In genomic region chr17:63142836-63143235, GRCh38 we compare ENCODE assay signal across 33 cellular contexts.
"Had no signal": no experiment of that assay in that cellular context is flagged by ENCODE, and none has a peak within 500 bp of the region (broad histone marks: within the 10 kb centered on the region; RNA-seq: fewer than 3 reads in every experiment).

No MANE protein-coding gene starts in this region.

- H3K36me3 ChIP-seq: adrenal gland, breast epithelium, cardiac muscle cell, esophagus squamous epithelium, WERI-Rb-1 had no signal

- ATAC-seq: activated CD4-positive, alpha-beta T cell treated with anti-CD3 and anti-CD28 coated beads for 36 hours; activated CD8-positive, alpha-beta memory T cell treated with anti-CD3 and anti-CD28 coated beads, Interleukin-2, amount 10 ng/mL, durations not matched to agents 7 days and 5 days; activated CD8-positive, alpha-beta T cell treated with anti-CD3 and anti-CD28 coated beads, Interleukin-2, amount 10 ng/mL, durations not matched to agents 7 days and 5 days; activated naive CD8-positive, alpha-beta T cell treated with anti-CD3 and anti-CD28 coated beads, Interleukin-2, amount 50 U/mL, for 24 hours; body of pancreas; effector memory CD8-positive, alpha-beta T cell had no signal

- H3K4me3 ChIP-seq: adrenal gland, body of pancreas, breast epithelium, cardiac muscle cell, coronary artery, esophagus squamous epithelium had no signal

- DNase-seq: activated B cell treated with CpG ODN at 0.5 μM for 24 hours; activated CD4-positive, alpha-beta memory T cell treated with anti-CD3 and anti-CD28 coated beads for 36 hours; activated CD4-positive, alpha-beta T cell treated with anti-CD3 and anti-CD28 coated beads for 36 hours; activated CD4-positive, alpha-beta T cell treated with anti-CD3 and anti-CD28 coated beads, Interleukin-2, amount 10 ng/mL, durations not matched to agents 24 days and 14 days; activated CD4-positive, CD25-positive, alpha-beta regulatory T cell treated with anti-CD3 and anti-CD28 coated beads, Interleukin-2, amount 50 U/mL, for 72 hours; activated CD8-positive, alpha-beta memory T cell treated with anti-CD3 and anti-CD28 coated beads, Interleukin-2, amount 10 ng/mL, durations not matched to agents 7 days and 5 days; activated CD8-positive, alpha-beta memory T cell treated with anti-CD3 and anti-CD28 coated beads, Interleukin-2, amount 50 U/mL, for 4 hours; activated CD8-positive, alpha-beta T cell treated with anti-CD3 and anti-CD28 coated beads, Interleukin-2, amount 10 ng/mL, durations not matched to agents 7 days and 5 days; activated effector memory CD4-positive, alpha-beta T cell treated with anti-CD3 and anti-CD28 coated beads, Interleukin-2, amount 50 U/mL, for 16 hours; activated naive CD4-positive, alpha-beta T cell treated with anti-CD3 and anti-CD28 coated beads for 36 hours; activated naive CD8-positive, alpha-beta T cell treated with anti-CD3 and anti-CD28 coated beads for 36 hours; activated naive CD8-positive, alpha-beta T cell treated with anti-CD3 and anti-CD28 coated beads, Interleukin-2, amount 50 U/mL, for 24 hours; activated T-cell treated with anti-CD3 and anti-CD28 coated beads, Interleukin-2, amount 50 U/mL, for 1 hour; activated T-cell treated with anti-CD3 and anti-CD28 coated beads, Interleukin-2, amount 50 U/mL, for 48 hours; adrenal gland; amygdala; aorta; body of pancreas; central memory CD4-positive, alpha-beta T cell; cerebellar nuclear complex; dermis blood vessel endothelial cell; effector CD4-positive, alpha-beta T cell; effector memory CD8-positive, alpha-beta T cell; esophagus squamous epithelium; head of caudate nucleus; hippocampal formation; T1000; WERI-Rb-1 had no signal

- H3K9me3 ChIP-seq: adrenal gland, body of pancreas, breast epithelium, esophagus squamous epithelium had no signal

- H3K4me1 ChIP-seq: adrenal gland, body of pancreas, breast epithelium, esophagus squamous epithelium had no signal

- H3K27ac ChIP-seq: adrenal gland, body of pancreas, breast epithelium, cardiac muscle cell, coronary artery, epithelial cell of prostate, esophagus squamous epithelium, WERI-Rb-1 had no signal

- H3K27me3 ChIP-seq: adrenal gland, body of pancreas, breast epithelium, cardiac muscle cell, esophagus squamous epithelium had no signal

- FAIRE-seq: frontal cortex had no signal
